ENCODE assay signal across 1 cellular context in the genomic region with DNA sequence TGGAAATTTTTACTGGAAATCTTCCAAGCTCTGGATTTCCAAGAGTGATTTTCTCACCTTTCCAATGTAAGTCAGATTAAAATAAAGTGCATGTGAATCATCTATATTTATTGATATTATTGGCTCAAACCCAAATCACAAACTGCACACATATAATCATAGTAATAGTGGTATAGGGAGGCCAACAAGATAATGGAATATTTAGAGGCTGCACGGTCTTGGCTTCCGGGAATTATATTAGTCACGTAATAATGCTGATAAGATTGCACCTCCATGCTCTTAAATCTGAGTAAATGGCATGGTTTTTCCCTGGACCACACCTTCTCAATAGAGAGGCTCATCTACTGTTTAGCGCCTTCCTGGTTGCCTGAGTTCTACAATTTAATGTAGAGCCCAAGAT.
TF ChIP-seq lines count a peak whose summit lies in the region.

No MANE protein-coding gene starts in this region.

TF ChIP-seq in SK-N-SH, 30 proteins besides CTCF, POLR2A, EP300 and RAD21 (continued from another document):
- TF ChIP-seq, protein P1, sequence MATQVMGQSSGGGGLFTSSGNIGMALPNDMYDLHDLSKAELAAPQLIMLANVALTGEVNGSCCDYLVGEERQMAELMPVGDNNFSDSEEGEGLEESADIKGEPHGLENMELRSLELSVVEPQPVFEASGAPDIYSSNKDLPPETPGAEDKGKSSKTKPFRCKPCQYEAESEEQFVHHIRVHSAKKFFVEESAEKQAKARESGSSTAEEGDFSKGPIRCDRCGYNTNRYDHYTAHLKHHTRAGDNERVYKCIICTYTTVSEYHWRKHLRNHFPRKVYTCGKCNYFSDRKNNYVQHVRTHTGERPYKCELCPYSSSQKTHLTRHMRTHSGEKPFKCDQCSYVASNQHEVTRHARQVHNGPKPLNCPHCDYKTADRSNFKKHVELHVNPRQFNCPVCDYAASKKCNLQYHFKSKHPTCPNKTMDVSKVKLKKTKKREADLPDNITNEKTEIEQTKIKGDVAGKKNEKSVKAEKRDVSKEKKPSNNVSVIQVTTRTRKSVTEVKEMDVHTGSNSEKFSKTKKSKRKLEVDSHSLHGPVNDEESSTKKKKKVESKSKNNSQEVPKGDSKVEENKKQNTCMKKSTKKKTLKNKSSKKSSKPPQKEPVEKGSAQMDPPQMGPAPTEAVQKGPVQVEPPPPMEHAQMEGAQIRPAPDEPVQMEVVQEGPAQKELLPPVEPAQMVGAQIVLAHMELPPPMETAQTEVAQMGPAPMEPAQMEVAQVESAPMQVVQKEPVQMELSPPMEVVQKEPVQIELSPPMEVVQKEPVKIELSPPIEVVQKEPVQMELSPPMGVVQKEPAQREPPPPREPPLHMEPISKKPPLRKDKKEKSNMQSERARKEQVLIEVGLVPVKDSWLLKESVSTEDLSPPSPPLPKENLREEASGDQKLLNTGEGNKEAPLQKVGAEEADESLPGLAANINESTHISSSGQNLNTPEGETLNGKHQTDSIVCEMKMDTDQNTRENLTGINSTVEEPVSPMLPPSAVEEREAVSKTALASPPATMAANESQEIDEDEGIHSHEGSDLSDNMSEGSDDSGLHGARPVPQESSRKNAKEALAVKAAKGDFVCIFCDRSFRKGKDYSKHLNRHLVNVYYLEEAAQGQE (IDR thresholded peaks at IDR 0.05; ENCODE audit: low read depth, low read length): no peak
- TF ChIP-seq RFX5 (IDR thresholded peaks at IDR 0.05; ENCODE audit: low read length) (no peak), MEF2A (IDR thresholded peaks at IDR 0.05; ENCODE audit: borderline replicate concordance, low read depth) (no peak), SIN3A (IDR thresholded peaks at IDR 0.05; ENCODE audit: borderline replicate concordance, low read depth, low read length) (no peak), JUND (IDR thresholded peaks at IDR 0.05) (no peak), FOXM1 (IDR thresholded peaks at IDR 0.05; ENCODE audit: low read depth) (no peak)
TF ChIP-seq in SK-N-SH: peak in this region for 0.
